ENCODE assay signal across 19 cellular contexts in genomic region chr6:158759966-158760617, GRCh38. TPM values are rescaled to one million over a fixed set of nuclear protein-coding genes. Genes with fewer than 3 reads are reported as not detected.
DNase-seq lines count a peak whose midpoint lies in the region; ATAC-seq lines count a peak whose summit lies in the region.
"Had no signal": no experiment of that assay in that cellular context is flagged by ENCODE, and none has a peak within 500 bp of the region (broad histone marks: within the 10 kb centered on the region; RNA-seq: fewer than 3 reads in every experiment).

No MANE protein-coding gene starts in this region.

- H3K4me1 Mint-ChIP-seq in CD8-positive, alpha-beta memory T cell: peaks cover 0 to 5% (median 4%) of the 10 kb centered on the region in 3 donors
- peaks cover 9% of the 10 kb centered on the region for H3K4me1 Mint-ChIP-seq in central memory CD8-positive, alpha-beta T cell
- H3K4me1 Mint-ChIP-seq in naive thymus-derived CD8-positive, alpha-beta T cell: peaks cover 0 to 4% (median 0%) of the 10 kb centered on the region in 4 donors
- H3K4me1 Mint-ChIP-seq: activated CD4-positive, alpha-beta memory T cell treated with anti-CD3 and anti-CD28 coated beads, Interleukin-2, amount 10 ng/mL, durations not matched to agents 7 days and 5 days had no signal

- H3K27me3 Mint-ChIP-seq in CD8-positive, alpha-beta memory T cell: peaks cover 0 to 3% of the 10 kb centered on the region in 2 donors
- H3K27me3 Mint-ChIP-seq in central memory CD8-positive, alpha-beta T cell: no peaks in the 10 kb centered on the region
- no peaks in the 10 kb centered on the region for H3K27me3 Mint-ChIP-seq in naive thymus-derived CD8-positive, alpha-beta T cell
- H3K27me3 Mint-ChIP-seq: activated CD4-positive, alpha-beta memory T cell treated with anti-CD3 and anti-CD28 coated beads, Interleukin-2, amount 10 ng/mL, durations not matched to agents 7 days and 5 days; B cell had no signal

- no peak for ATAC-seq in central memory CD8-positive, alpha-beta T cell (replicated peaks; ENCODE audit: extremely low read depth, poor library complexity, severe bottlenecking)
- ATAC-seq in naive thymus-derived CD8-positive, alpha-beta T cell: peak in 1 of 2 donors; percentile 5
- ATAC-seq in GM21423 (IDR thresholded peaks at IDR 0.05; ENCODE audit: unreplicated experiment): no peak

- H3K36me3 ChIP-seq in BLaER1: peaks cover 14% of the 10 kb centered on the region
- peaks cover 8% of the 10 kb centered on the region for H3K36me3 ChIP-seq in CD8-positive, alpha-beta memory T cell (ENCODE audit: insufficient read depth, low read length)

- peaks cover 6% of the 10 kb centered on the region; the same call in 1 of the 2 replicates for H4K20me1 ChIP-seq in BLaER1

- peaks cover 79% of the 10 kb centered on the region for H3K4me1 ChIP-seq in BLaER1
- H3K4me1 ChIP-seq in CD8-positive, alpha-beta memory T cell (ENCODE audit: insufficient read depth, low read length): no peaks in the 10 kb centered on the region
- H3K4me1 ChIP-seq: sigmoid colon, upper lobe of left lung had no signal

- H3K9me3 ChIP-seq in BLaER1: no peaks in the 10 kb centered on the region
- H3K9me3 ChIP-seq in CD8-positive, alpha-beta memory T cell (ENCODE audit: low read length): no peaks in the 10 kb centered on the region
- H3K9me3 ChIP-seq: sigmoid colon, upper lobe of left lung had no signal

- H3K4me2 ChIP-seq in BLaER1: peak overlapping the region; percentile 74

- POLR2A ChIA-PET in CD8-positive, alpha-beta memory T cell (lab: Charles Lee): no interaction called here
- POLR2A ChIA-PET in naive thymus-derived CD8-positive, alpha-beta T cell (lab: Charles Lee): interaction anchor here (0.6 to 1.3 kb wide), 2 partner anchors 8 to 168 kb away, joined by 3 read pairs; no protein-coding TSS in a partner anchor

- no peak overlapping the region for H3K4me3 ChIP-seq in BLaER1
- no peak overlapping the region for H3K4me3 ChIP-seq in CD8-positive, alpha-beta memory T cell (ENCODE audit: low read length)
- H3K4me3 ChIP-seq: GM23248, sigmoid colon, upper lobe of left lung had no signal

- peak overlapping the region in 7 of 8 donors; percentile 20 to 93 (median 33) for H3K27ac Mint-ChIP-seq in CD8-positive, alpha-beta memory T cell
- H3K27ac Mint-ChIP-seq in central memory CD8-positive, alpha-beta T cell (ENCODE audit: low read depth): peak overlapping the region; percentile 78
- peak overlapping the region in 9 of 10 donors; percentile 9 to 80 (median 55) for H3K27ac Mint-ChIP-seq in naive thymus-derived CD8-positive, alpha-beta T cell
- H3K27ac Mint-ChIP-seq: activated CD4-positive, alpha-beta memory T cell treated with anti-CD3 and anti-CD28 coated beads, Interleukin-2, amount 10 ng/mL, durations not matched to agents 7 days and 5 days had no signal

- H3K27ac ChIP-seq in BLaER1: 0 out of 2 replicates have a peak overlapping the region, but pooled peaks have one; percentile 13
- no peak overlapping the region for H3K27ac ChIP-seq in CD8-positive, alpha-beta memory T cell (ENCODE audit: low read depth, low read length)
- H3K27ac ChIP-seq: GM23248, parathyroid adenoma, sigmoid colon, upper lobe of left lung had no signal

- DNase-seq in CD8-positive, alpha-beta memory T cell: no peak
- DNase-seq in central memory CD8-positive, alpha-beta T cell (ENCODE audit: low spot score in 2 of 2): no peak
- no peak for DNase-seq in naive thymus-derived CD8-positive, alpha-beta T cell
- DNase-seq in AML-193 (lab: John Stamatoyannopoulos, UW): no peak
- no peak for DNase-seq in NCI-H1694 treated with DMSO at 0.1 percent for 48 hours (lab: John Stamatoyannopoulos, UW)
- no peak for DNase-seq in stimulated activated naive CD4-positive, alpha-beta T cell (lab: John Stamatoyannopoulos, UW)
- DNase-seq: activated CD4-positive, alpha-beta memory T cell treated with anti-CD3 and anti-CD28 coated beads, Interleukin-2, amount 10 ng/mL, durations not matched to agents 7 days and 5 days; GM23248; NCI-H1092; NCI-H2081 treated with DMSO at 0.1 percent for 48 hours; NCI-H524 treated with DMSO at 0.1 percent for 48 hours; stimulated activated naive CD4-positive, alpha-beta T cell treated with Interleukin-2 at 50 U/mL for 16 hours; SW 1271; upper lobe of left lung had no signal

- H3K4me3 Mint-ChIP-seq in CD8-positive, alpha-beta memory T cell: no peak overlapping the region
- H3K4me3 Mint-ChIP-seq in central memory CD8-positive, alpha-beta T cell: no peak overlapping the region
- H3K4me3 Mint-ChIP-seq in naive thymus-derived CD8-positive, alpha-beta T cell: no peak overlapping the region
- H3K4me3 Mint-ChIP-seq: activated CD4-positive, alpha-beta memory T cell treated with anti-CD3 and anti-CD28 coated beads, Interleukin-2, amount 10 ng/mL, durations not matched to agents 7 days and 5 days; B cell had no signal

- no peak overlapping the region for H3K9ac ChIP-seq in BLaER1
- H3K9ac ChIP-seq: GM23248, parathyroid adenoma had no signal

- no peaks in the 10 kb centered on the region; the same call in 1 of the 2 replicates for H3K27me3 ChIP-seq in BLaER1
- H3K27me3 ChIP-seq in CD8-positive, alpha-beta memory T cell (ENCODE audit: insufficient read depth, low read length, poor library complexity, severe bottlenecking): no peaks in the 10 kb centered on the region
- H3K27me3 ChIP-seq: sigmoid colon, upper lobe of left lung had no signal

- peaks cover 3 to 84% (median 13%) of the 10 kb centered on the region in 3 donors for H3K36me3 Mint-ChIP-seq in CD8-positive, alpha-beta memory T cell
- peaks cover 53% of the 10 kb centered on the region for H3K36me3 Mint-ChIP-seq in central memory CD8-positive, alpha-beta T cell (ENCODE audit: insufficient read depth)
- H3K36me3 Mint-ChIP-seq in naive thymus-derived CD8-positive, alpha-beta T cell: peaks cover 0 to 38% (median 13%) of the 10 kb centered on the region in 3 donors

- CTCF ChIA-PET in CD8-positive, alpha-beta memory T cell (lab: Charles Lee): interaction anchor here (1.1 kb wide), 1 partner anchor 12 kb away, joined by 3 read pairs; no protein-coding TSS in a partner anchor

- H3K9me3 Mint-ChIP-seq in CD8-positive, alpha-beta memory T cell: peaks cover 0 to 1% (median 0%) of the 10 kb centered on the region in 5 donors
- no peaks in the 10 kb centered on the region for H3K9me3 Mint-ChIP-seq in central memory CD8-positive, alpha-beta T cell
- H3K9me3 Mint-ChIP-seq in naive thymus-derived CD8-positive, alpha-beta T cell: no peaks in the 10 kb centered on the region
- H3K9me3 Mint-ChIP-seq: activated CD4-positive, alpha-beta memory T cell treated with anti-CD3 and anti-CD28 coated beads, Interleukin-2, amount 10 ng/mL, durations not matched to agents 7 days and 5 days had no signal

RNA-seq across cellular contexts. Expression of gene EZR, which starts 59.1 kb away (rescaled TPM):
- 100 to 1,000 TPM; 296 to 299 TPM for total RNA-seq in CD8-positive, alpha-beta memory T cell
- polyA plus RNA-seq in CD8-positive, alpha-beta memory T cell: 325 TPM
- 100 to 1,000 TPM; 202 to 212 TPM for total RNA-seq in naive thymus-derived CD8-positive, alpha-beta T cell
- polyA plus RNA-seq in naive thymus-derived CD8-positive, alpha-beta T cell: 100 to 1,000 TPM; 127 to 168 (median 143) TPM
